Comparison of ENCODE assay signal across 9 cellular contexts in the genomic region with DNA sequence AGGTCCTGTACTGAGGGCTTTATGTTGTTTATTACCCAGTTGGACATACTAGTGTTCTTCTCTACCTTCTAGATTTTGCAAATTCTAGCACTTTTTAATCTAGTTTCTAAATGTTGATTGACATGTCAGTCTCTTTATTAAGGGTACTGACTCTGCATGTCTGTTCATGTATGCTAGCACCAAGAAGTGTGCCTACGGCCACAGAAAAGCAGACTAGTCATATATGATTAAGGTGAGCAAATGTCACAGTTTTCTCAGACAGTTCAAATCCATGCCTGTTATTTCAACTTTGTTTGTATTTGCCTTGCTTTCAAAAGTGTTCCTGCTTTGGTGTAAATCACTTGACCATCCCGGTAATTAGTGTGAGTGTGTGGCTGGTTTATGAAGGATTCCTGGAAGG.
"Had no signal": no experiment of that assay in that cellular context is flagged by ENCODE, and none has a peak within 500 bp of the region (broad histone marks: within the 10 kb centered on the region; RNA-seq: fewer than 3 reads in every experiment).

No MANE protein-coding gene starts in this region.

- ATAC-seq: HCT116 had no signal

- DNase-seq: GM23248, GOT3, H7, HFFc6, KBM-7 had no signal

- H3K9me3 ChIP-seq: HAP-1 had no signal

- H3K9ac ChIP-seq: GM23248, KMS-11 had no signal

- H3K4me2 ChIP-seq: KMS-11 had no signal

- H3K4me3 ChIP-seq: GM23248, HAP-1 had no signal

- H3K27ac ChIP-seq: GM23248, KMS-11 had no signal

- H2AFZ ChIP-seq: GM23248 had no signal

- H3K36me3 ChIP-seq: HAP-1 had no signal

- FAIRE-seq: HTR-8/SVneo had no signal
